Comparison of ENCODE assay signal across 27 cellular contexts in the genomic region with DNA sequence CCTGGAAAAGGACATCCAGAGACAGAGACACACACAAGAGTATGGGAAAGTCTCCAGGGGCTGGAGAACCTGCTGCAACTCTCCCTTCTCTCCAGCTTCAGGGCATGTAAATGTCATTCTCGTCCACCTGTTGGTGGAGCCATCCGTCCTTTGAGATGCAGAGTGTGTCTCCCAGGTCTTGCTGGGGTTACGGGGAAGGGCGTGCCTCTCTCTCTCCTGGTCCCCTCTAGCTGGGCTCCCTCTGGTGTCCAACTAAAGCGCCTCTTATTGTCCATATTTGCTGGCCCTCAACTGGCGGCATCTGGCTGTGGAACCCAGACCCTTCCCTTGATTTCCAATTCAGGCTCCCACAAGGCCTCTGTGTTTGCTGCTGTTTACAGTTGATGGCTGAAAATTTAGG.
A peak's percentile ranks its signal among the peaks of the same experiment; 100 is the strongest.
DNase-seq lines count a peak whose midpoint lies in the region; ATAC-seq and TF ChIP-seq lines count a peak whose summit lies in the region.
"Had no signal": no experiment of that assay in that cellular context is flagged by ENCODE, and none has a peak within 500 bp of the region (broad histone marks: within the 10 kb centered on the region; RNA-seq: fewer than 3 reads in every experiment).

No MANE protein-coding gene starts in this region.

- H3K4me3 ChIP-seq in NB4 (ENCODE audit: low read depth, low read length) (no peak overlapping the region), brain microvascular endothelial cell (ENCODE audit: low read depth, low read length) (no peak overlapping the region)
- H3K4me3 ChIP-seq: BLaER1, lung, mucosa of descending colon, right atrium auricular region, spleen, transverse colon had no signal

- H3K36me3 ChIP-seq in brain microvascular endothelial cell (replicated peaks): no peaks in the 10 kb centered on the region
- H3K36me3 ChIP-seq: BLaER1, right atrium auricular region, spleen, transverse colon had no signal

- no peaks in the 10 kb centered on the region for H3K27me3 ChIP-seq in brain microvascular endothelial cell (replicated peaks)
- H3K27me3 ChIP-seq: BLaER1, right atrium auricular region had no signal

- H3K27me3 Mint-ChIP-seq in activated T-cell treated with anti-CD3 and anti-CD28 coated beads, Interleukin-2, amount 50 U/mL, for 72 hours (ENCODE audit: low read depth): peaks cover 26% of the 10 kb centered on the region

- TF ChIP-seq POLR2A in NB4 (IDR thresholded peaks at IDR 0.05; ENCODE audit: extremely low read depth, insufficient read length): no peak

- no peak overlapping the region for H3K27ac ChIP-seq in brain microvascular endothelial cell
- H3K27ac ChIP-seq: BLaER1, right atrium auricular region, RWPE1, spleen, transverse colon had no signal

- no peaks in the 10 kb centered on the region for H3K4me1 Mint-ChIP-seq in activated T-cell treated with anti-CD3 and anti-CD28 coated beads, Interleukin-2, amount 50 U/mL, for 72 hours (ENCODE audit: low read depth)
- H3K4me1 Mint-ChIP-seq: central memory CD8-positive, alpha-beta T cell had no signal

- no peak overlapping the region for H3K27ac Mint-ChIP-seq in activated T-cell treated with anti-CD3 and anti-CD28 coated beads, Interleukin-2, amount 50 U/mL, for 72 hours
- H3K27ac Mint-ChIP-seq: HFFc6, nephron had no signal

- DNase-seq in NB4 (ENCODE audit: low read depth) (no peak), brain microvascular endothelial cell (no peak), islet precursor cell (peak; percentile 71), omental fat pad (ENCODE audit: low spot score) (no peak)
- no peak for DNase-seq in activated T-cell treated with anti-CD3 and anti-CD28 coated beads, Interleukin-2, amount 50 U/mL, for 72 hours
- DNase-seq in effector CD8-positive, alpha-beta T cell (lab: John Stamatoyannopoulos, UW): no peak
- DNase-seq: activated CD4-positive, alpha-beta T cell treated with anti-CD3 and anti-CD28 coated beads for 4 hours; activated CD8-positive, alpha-beta memory T cell treated with anti-CD3 and anti-CD28 coated beads for 24 hours; activated effector memory CD4-positive, alpha-beta T cell treated with anti-CD3 and anti-CD28 coated beads, Interleukin-2, amount 50 U/mL, for 16 hours; HFFc6; hypothalamus; IMR-90; kidney glomerular epithelial cell; mucosa of descending colon; NCI-H1105; NCI-H2029; spleen; T-helper 2 cell; transverse colon had no signal

- no peaks in the 10 kb centered on the region for H3K36me3 Mint-ChIP-seq in activated T-cell treated with anti-CD3 and anti-CD28 coated beads, Interleukin-2, amount 50 U/mL, for 72 hours (ENCODE audit: insufficient read depth in 2 of 2)

- no peak for ATAC-seq in activated T-cell treated with anti-CD3 and anti-CD28 coated beads, Interleukin-2, amount 50 U/mL, for 72 hours (replicated peaks in 1 of 2)
- no peak for ATAC-seq in omental fat pad (ENCODE audit: low FRiP score)
- ATAC-seq: mucosa of descending colon, SK-N-SH treated with all-trans-retinoic acid at 6 μM for 48 hours had no signal

- TF ChIP-seq CTCF in GM12872 (IDR thresholded peaks at IDR 0.05; ENCODE audit: insufficient read depth, low read depth, low read length): 0 out of 3 replicates have a peak, but pooled peaks have one; percentile 2
- TF ChIP-seq CTCF in NB4 (IDR thresholded peaks at IDR 0.05; ENCODE audit: low read depth, low read length): peak; percentile 9
- peak; percentile 13 for TF ChIP-seq CTCF in brain microvascular endothelial cell (IDR thresholded peaks at IDR 0.05; ENCODE audit: low read depth, low read length, missing control alignments)
- TF ChIP-seq CTCF in omental fat pad (IDR thresholded peaks at IDR 0.05): no peak

- in situ Hi-C loops in brain microvascular endothelial cell (cut with HindIII; ENCODE audit: low pct_ligation_motif_present, low sequenced_read_pairs): no loop called here

- H3K4me3 Mint-ChIP-seq in activated T-cell treated with anti-CD3 and anti-CD28 coated beads, Interleukin-2, amount 50 U/mL, for 72 hours: no peak overlapping the region
- H3K4me3 Mint-ChIP-seq: central memory CD8-positive, alpha-beta T cell; HFFc6; nephron had no signal

- no peaks in the 10 kb centered on the region for H3K9me3 Mint-ChIP-seq in activated T-cell treated with anti-CD3 and anti-CD28 coated beads, Interleukin-2, amount 50 U/mL, for 72 hours
- H3K9me3 Mint-ChIP-seq: central memory CD8-positive, alpha-beta T cell; HFFc6 had no signal

Comparison
In these comparisons a context has a peak if more than half of its experiments do, and no peak if none do; other contexts are left out.
1. CTCF ChIP-seq: peak in GM12872 (single experiment), NB4 (single experiment) and brain microvascular endothelial cell (single experiment); none in omental fat pad (0 of 3).